Comparison of ENCODE assay signal across 8 cellular contexts in genomic region chr5:181243521-181244307, GRCh38. TPM values are rescaled to one million over a fixed set of nuclear protein-coding genes. Genes with fewer than 3 reads are reported as not detected.
DNase-seq lines count a peak whose midpoint lies in the region; ATAC-seq and TF ChIP-seq lines count a peak whose summit lies in the region.

RACK1 (minus strand) TSS chr5:181243906; CDS start chr5:181243800, 106 bp downstream.

- H3K9me3 ChIP-seq in Panc1 (ENCODE audit: control insufficient read depth, insufficient read depth, low read depth, low read length): no peaks in the 10 kb centered on the region

- POLR2A ChIA-PET in Panc1 (lab: Charles Lee): interaction anchor here (0.6 to 1.0 kb wide), 2 partner anchors 20 to 52 kb away, joined by 4 to 9 read pairs; partner anchors contain the start of gene TRIM41

- CTCF ChIA-PET in Panc1 (lab: Charles Lee): no interaction called here

- H3K27me3 ChIP-seq in Panc1 (ENCODE audit: control insufficient read depth, insufficient read depth, low read length): no peaks in the 10 kb centered on the region

- H3K4me3 ChIP-seq in GM12864 (ENCODE audit: low read depth, low read length): peak within 1 kb of the TSS; percentile 85
- H3K4me3 ChIP-seq in Panc1 (ENCODE audit: low read depth in 2 of 2, low read length in 2 of 2): peak within 1 kb of the TSS; percentile 78 to 97

- peak; percentile 81 for DNase-seq in GM12864 (ENCODE audit: low read depth)
- peak; percentile 89 for DNase-seq in Panc1 (ENCODE audit: low read depth, low spot score)
- DNase-seq in activated naive CD8-positive, alpha-beta T cell treated with anti-CD3 and anti-CD28 coated beads, Interleukin-2, amount 50 U/mL, for 16 hours (ENCODE audit: low read depth, low spot score): peak; percentile 85
- peak; percentile 92 for DNase-seq in left cardiac atrium
- peak; percentile 77 for DNase-seq in renal cortical epithelial cell (ENCODE audit: low read depth)
- no peak for DNase-seq in NOMO-1 treated with DMSO at 0.1 percent for 48 hours (lab: John Stamatoyannopoulos, UW; ENCODE audit: unreplicated experiment)
- DNase-seq in NCI-H69 (lab: John Stamatoyannopoulos, UW): no peak

- intact Hi-C loops in Panc1 (cut with micrococcal nuclease; ENCODE audit: unreplicated experiment) (no loop called here), left cardiac atrium (cut with DNase I) (loop anchor here in 1 of 2 donors (2.0 kb wide), 1 partner anchor 21 kb away; the partner anchor contains the start of gene TRIM41)

- peaks cover 32% of the 10 kb centered on the region for H3K4me1 ChIP-seq in Panc1 (ENCODE audit: control insufficient read depth, insufficient read depth, low read length)

- TF ChIP-seq CTCF in GM12864 (IDR thresholded peaks at IDR 0.05; ENCODE audit: low read depth, low read length, missing control alignments) (no peak), Panc1 (IDR thresholded peaks at IDR 0.05) (no peak)

- peak within 1 kb of the TSS; percentile 99 for H3K27ac ChIP-seq in Panc1 (ENCODE audit: low read length)

- H3K36me3 ChIP-seq in Panc1 (ENCODE audit: control insufficient read depth, insufficient read depth, low read length): peaks cover 27% of the 10 kb centered on the region

- in situ Hi-C loops in Panc1 (cut with HindIII; ENCODE audit: low pct_unique_long_range_greater_than_20kb, low sequenced_read_pairs): no loop called here

- peak; percentile 63 for ATAC-seq in HG02642 (IDR thresholded peaks at IDR 0.05; ENCODE audit: poor library complexity, unreplicated experiment)
- ATAC-seq in Panc1: peak; percentile 79
- ATAC-seq in left cardiac atrium: peak; percentile 66 to 68

- BruUV-seq in Panc1 (replicated peaks; lab: Mats Ljungman, UMichigan): TSS peak; percentile 79

RNA-seq across cellular contexts. Expression of gene RACK1, which starts in this region (rescaled TPM):
- total RNA-seq in Panc1 (2021; ENCODE audit: unreplicated experiment) (1,623 TPM), left cardiac atrium (100 to 1,000 TPM; 713 to 792 TPM), renal cortical epithelial cell (2,704 and 4,405 TPM in 2 replicates)
- polyA plus RNA-seq in Panc1 (2012; ENCODE audit: insufficient read length): 2,695 TPM

Comparison
In these comparisons a context has a peak if more than half of its experiments do, and no peak if none do; other contexts are left out.
1. DNase-seq: peak in GM12864 (single experiment), Panc1 (single experiment), activated naive CD8-positive, alpha-beta T cell treated with anti-CD3 and anti-CD28 coated beads, Interleukin-2, amount 50 U/mL, for 16 hours (single experiment), left cardiac atrium (single experiment) and renal cortical epithelial cell (single experiment); none in NOMO-1 treated with DMSO at 0.1 percent for 48 hours (single experiment) and NCI-H69 (single experiment).
2. Peak in every context shown above with its lines, with median percentiles within 50 percentile points of each other: ATAC-seq.